Comparison of ENCODE assay signal across 11 cellular contexts in genomic region chr9:78707080-78707479, GRCh38.
A peak's percentile ranks its signal among the peaks of the same experiment; 100 is the strongest.
DNase-seq lines count a peak whose midpoint lies in the region; ATAC-seq and TF ChIP-seq lines count a peak whose summit lies in the region.
"Had no signal": no experiment of that assay in that cellular context is flagged by ENCODE, and none has a peak within 500 bp of the region (broad histone marks: within the 10 kb centered on the region; RNA-seq: fewer than 3 reads in every experiment).

No MANE protein-coding gene starts in this region.

- H3K4me1 ChIP-seq in SK-N-SH (ENCODE audit: control insufficient read depth in 1 of 2, insufficient read depth in 2 of 2, low read depth in 1 of 2, low read length in 1 of 2) (peaks cover 0 to 6% of the 10 kb centered on the region in 2 experiments; a peak in 1 of 4 replicates), upper lobe of right lung (no peaks in the 10 kb centered on the region)

- H3K4me3 ChIP-seq in SK-N-SH (ENCODE audit: low read depth in 2 of 2, low read length in 1 of 2) (no peak overlapping the region), upper lobe of right lung (no peak overlapping the region)

- DNase-seq in SK-N-SH, result no peak
- no peak for DNase-seq in NCI-H1436 treated with DMSO at 0.1 percent for 48 hours (lab: John Stamatoyannopoulos, UW)
- DNase-seq in COLO668 (lab: John Stamatoyannopoulos, UW; ENCODE audit: unreplicated experiment), result no peak
- no peak for DNase-seq in stimulated activated CD4-positive, alpha-beta T cell treated with anti-CD3 and anti-CD28 coated beads, Interleukin-1b, Interleukin-23, amount 100 ng/mL, for 48 hours
- DNase-seq in upper lobe of right lung, result no peak
- DNase-seq: NCI-H1930; stimulated activated naive CD8-positive, alpha-beta T cell treated with anti-CD3 and anti-CD28 coated beads, Interleukin-15, amount 100 ng/mL, for 72 hours had no signal

- peak overlapping the region; percentile 32; the same call in 1 of the 2 replicates for H3K4me2 ChIP-seq in SK-N-SH

- CTCF ChIA-PET in SK-N-SH (lab: Yijun Ruan, JAX), result no interaction called here

- H3K9me2 ChIP-seq in SK-N-SH, result no peaks in the 10 kb centered on the region

- H3K36me3 ChIP-seq in SK-N-SH (replicated peaks in 1 of 2; ENCODE audit: control insufficient read depth in 1 of 2, insufficient read depth in 2 of 2, low read length in 1 of 2) (no peaks in the 10 kb centered on the region), upper lobe of right lung (no peaks in the 10 kb centered on the region)

- TF ChIP-seq CTCF in SK-N-SH (IDR thresholded peaks at IDR 0.05), result no peak
- no peak for TF ChIP-seq CTCF in upper lobe of right lung (IDR thresholded peaks at IDR 0.05)

- WGBS in SK-N-SH (ENCODE audit: low lambda C conversion rate), result 71% methylated on average over 3 of the region's 3 CpGs

- no peak overlapping the region for H2AFZ ChIP-seq in SK-N-SH (ENCODE audit: low read depth)

- H3K27me3 ChIP-seq in SK-N-SH (ENCODE audit: insufficient read depth) (no peaks in the 10 kb centered on the region), upper lobe of right lung (no peaks in the 10 kb centered on the region)

- no peak for TF ChIP-seq RAD21 in SK-N-SH (IDR thresholded peaks at IDR 0.05; ENCODE audit: low read length)

- ATAC-seq in GM18508 (IDR thresholded peaks at IDR 0.05; ENCODE audit: insufficient read depth, unreplicated experiment) (peak; percentile 31), GM21515 (IDR thresholded peaks at IDR 0.05; ENCODE audit: unreplicated experiment) (peak; percentile 42), HG03097 (IDR thresholded peaks at IDR 0.05; ENCODE audit: low FRiP score, unreplicated experiment) (peak; percentile 28), upper lobe of right lung (no peak)
- ATAC-seq: natural killer cell treated with Interleukin-12 subunit alpha and Interleukin-12 subunit beta and Interleukin-15 and Interleukin-18, amount 100 ng/mL, for 72 hours; stimulated activated naive CD8-positive, alpha-beta T cell treated with anti-CD3 and anti-CD28 coated beads, Interleukin-15, amount 100 ng/mL, for 72 hours had no signal

- H3K9me3 ChIP-seq in SK-N-SH (no peaks in the 10 kb centered on the region), upper lobe of right lung (no peaks in the 10 kb centered on the region)

- POLR2A ChIA-PET in SK-N-SH (lab: Yijun Ruan, JAX), result no interaction called here

- intact Hi-C loops in upper lobe of right lung (cut with DNase I), result no loop called here

- H3K27ac ChIP-seq in SK-N-SH (ENCODE audit: low read depth in 2 of 2, low read length in 1 of 2) (peak overlapping the region; percentile 79 to 88; a peak in 3 of 4 replicates), upper lobe of right lung (no peak overlapping the region)

- H3K9ac ChIP-seq in SK-N-SH, result peak overlapping the region; percentile 46; the same call in 1 of the 2 replicates

- peaks cover 25% of the 10 kb centered on the region for H3F3A ChIP-seq in SK-N-SH (replicated peaks; ENCODE audit: insufficient read depth)

- no peaks in the 10 kb centered on the region for H3K79me2 ChIP-seq in SK-N-SH (ENCODE audit: insufficient read depth)

- TF ChIP-seq EP300 in SK-N-SH (IDR thresholded peaks at IDR 0.05; ENCODE audit: borderline replicate concordance in 1 of 2, low read depth in 1 of 2, low read length in 1 of 2), result no peak

- no peaks in the 10 kb centered on the region for H4K20me1 ChIP-seq in SK-N-SH (ENCODE audit: insufficient read depth)

TF ChIP-seq in SK-N-SH, 30 proteins besides CTCF, POLR2A, EP300 and RAD21:
- TF ChIP-seq NRF1 (IDR thresholded peaks at IDR 0.05; ENCODE audit: low read depth, low read length) (no peak), POLR2AphosphoS5 (IDR thresholded peaks at IDR 0.05; ENCODE audit: low read depth, low read length) (no peak), PBX3 (IDR thresholded peaks at IDR 0.05) (no peak), TEAD4 (IDR thresholded peaks at IDR 0.05; ENCODE audit: borderline replicate concordance, insufficient read depth) (no peak), CHD2 (IDR thresholded peaks at IDR 0.05; ENCODE audit: low read length, partially characterized antibody) (no peak), FOXJ3 (CRISPR knock-in tag; IDR thresholded peaks at IDR 0.05) (no peak), EZH2phosphoT487 (IDR thresholded peaks at IDR 0.05; ENCODE audit: borderline replicate concordance, low read depth) (no peak), RCOR1 (IDR thresholded peaks at IDR 0.05; ENCODE audit: low read length) (no peak), REST (IDR thresholded peaks at IDR 0.05; ENCODE audit: low read depth, low read length) (no peak), SIN3A (IDR thresholded peaks at IDR 0.05; ENCODE audit: borderline replicate concordance, low read depth, low read length) (no peak)
